1 cellular context compared by ENCODE assay signal in the genomic region with DNA sequence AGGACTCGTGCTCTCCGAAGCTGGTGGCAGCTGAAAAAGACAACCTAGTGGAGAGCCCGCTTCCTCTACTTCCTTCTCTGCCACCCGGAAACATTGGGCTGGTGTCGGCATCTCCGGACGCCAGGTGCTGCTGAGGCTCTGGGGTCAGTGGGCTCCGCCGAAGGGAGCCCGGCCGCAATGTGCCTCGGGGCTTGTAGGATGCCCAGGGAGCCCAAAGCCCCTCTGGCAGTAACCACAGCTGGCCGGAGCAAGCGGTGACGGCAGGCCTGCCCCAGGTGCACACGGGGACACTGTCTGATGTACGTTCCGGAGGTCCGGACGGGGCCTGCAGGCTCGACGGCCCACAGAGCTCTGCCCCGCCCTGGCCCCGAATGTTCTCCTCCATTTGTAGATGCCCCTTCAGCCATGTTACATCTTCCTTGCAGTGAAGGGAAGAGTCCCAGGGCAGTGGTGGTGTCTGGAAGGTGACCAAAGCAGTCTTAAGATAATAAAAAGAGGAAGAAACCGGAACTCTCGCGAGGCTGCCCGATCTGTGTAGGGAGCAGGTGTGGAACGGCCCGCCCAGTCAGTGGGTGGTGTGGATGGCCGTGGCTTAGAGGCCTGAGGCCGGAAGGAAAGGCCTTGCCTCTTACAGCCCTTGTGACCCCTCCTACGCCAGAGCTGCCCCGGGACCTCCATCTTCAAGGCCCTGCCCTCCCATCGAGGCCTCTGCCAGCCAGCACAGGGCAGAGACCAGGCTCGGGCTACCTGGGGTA.
TF ChIP-seq lines count a peak whose summit lies in the region.

No MANE protein-coding gene starts in this region.

TF ChIP-seq in IMR-90, 13 proteins besides CTCF, POLR2A, EP300 and RAD21:
- TF ChIP-seq SMC3 (IDR thresholded peaks at IDR 0.05; ENCODE audit: low read depth, low read length): no peak
- no peak for TF ChIP-seq RFX5 (IDR thresholded peaks at IDR 0.05; ENCODE audit: low read depth, low read length)
- TF ChIP-seq MAFK (IDR thresholded peaks at IDR 0.05; ENCODE audit: low read depth, low read length): no peak
- TF ChIP-seq NFE2L2 (IDR thresholded peaks at IDR 0.05; ENCODE audit: low read depth, low read length): no peak
- no peak for TF ChIP-seq FOS (IDR thresholded peaks at IDR 0.05; ENCODE audit: low read depth, low read length)
- TF ChIP-seq MXI1 (IDR thresholded peaks at IDR 0.05; ENCODE audit: borderline replicate concordance, low read depth, low read length): no peak
- TF ChIP-seq MAZ (IDR thresholded peaks at IDR 0.05; ENCODE audit: borderline replicate concordance, low read depth, low read length): no peak
- no peak for TF ChIP-seq CEBPB (IDR thresholded peaks at IDR 0.05; ENCODE audit: low read depth, low read length)
- TF ChIP-seq, protein P1, sequence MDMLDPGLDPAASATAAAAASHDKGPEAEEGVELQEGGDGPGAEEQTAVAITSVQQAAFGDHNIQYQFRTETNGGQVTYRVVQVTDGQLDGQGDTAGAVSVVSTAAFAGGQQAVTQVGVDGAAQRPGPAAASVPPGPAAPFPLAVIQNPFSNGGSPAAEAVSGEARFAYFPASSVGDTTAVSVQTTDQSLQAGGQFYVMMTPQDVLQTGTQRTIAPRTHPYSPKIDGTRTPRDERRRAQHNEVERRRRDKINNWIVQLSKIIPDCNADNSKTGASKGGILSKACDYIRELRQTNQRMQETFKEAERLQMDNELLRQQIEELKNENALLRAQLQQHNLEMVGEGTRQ (IDR thresholded peaks at IDR 0.05; ENCODE audit: low read depth, low read length): no peak
- TF ChIP-seq CHD1 (IDR thresholded peaks at IDR 0.05; ENCODE audit: low read depth, low read length): no peak
- TF ChIP-seq, protein P2, sequence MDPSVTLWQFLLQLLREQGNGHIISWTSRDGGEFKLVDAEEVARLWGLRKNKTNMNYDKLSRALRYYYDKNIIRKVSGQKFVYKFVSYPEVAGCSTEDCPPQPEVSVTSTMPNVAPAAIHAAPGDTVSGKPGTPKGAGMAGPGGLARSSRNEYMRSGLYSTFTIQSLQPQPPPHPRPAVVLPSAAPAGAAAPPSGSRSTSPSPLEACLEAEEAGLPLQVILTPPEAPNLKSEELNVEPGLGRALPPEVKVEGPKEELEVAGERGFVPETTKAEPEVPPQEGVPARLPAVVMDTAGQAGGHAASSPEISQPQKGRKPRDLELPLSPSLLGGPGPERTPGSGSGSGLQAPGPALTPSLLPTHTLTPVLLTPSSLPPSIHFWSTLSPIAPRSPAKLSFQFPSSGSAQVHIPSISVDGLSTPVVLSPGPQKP (IDR thresholded peaks at IDR 0.05; ENCODE audit: borderline replicate concordance, low read depth, low read length): no peak
- TF ChIP-seq RCOR1 (IDR thresholded peaks at IDR 0.05; ENCODE audit: insufficient replicate concordance, low read length): no peak
- TF ChIP-seq BHLHE40 (IDR thresholded peaks at IDR 0.05; ENCODE audit: low read depth, low read length): no peak
